In the genomic region with DNA sequence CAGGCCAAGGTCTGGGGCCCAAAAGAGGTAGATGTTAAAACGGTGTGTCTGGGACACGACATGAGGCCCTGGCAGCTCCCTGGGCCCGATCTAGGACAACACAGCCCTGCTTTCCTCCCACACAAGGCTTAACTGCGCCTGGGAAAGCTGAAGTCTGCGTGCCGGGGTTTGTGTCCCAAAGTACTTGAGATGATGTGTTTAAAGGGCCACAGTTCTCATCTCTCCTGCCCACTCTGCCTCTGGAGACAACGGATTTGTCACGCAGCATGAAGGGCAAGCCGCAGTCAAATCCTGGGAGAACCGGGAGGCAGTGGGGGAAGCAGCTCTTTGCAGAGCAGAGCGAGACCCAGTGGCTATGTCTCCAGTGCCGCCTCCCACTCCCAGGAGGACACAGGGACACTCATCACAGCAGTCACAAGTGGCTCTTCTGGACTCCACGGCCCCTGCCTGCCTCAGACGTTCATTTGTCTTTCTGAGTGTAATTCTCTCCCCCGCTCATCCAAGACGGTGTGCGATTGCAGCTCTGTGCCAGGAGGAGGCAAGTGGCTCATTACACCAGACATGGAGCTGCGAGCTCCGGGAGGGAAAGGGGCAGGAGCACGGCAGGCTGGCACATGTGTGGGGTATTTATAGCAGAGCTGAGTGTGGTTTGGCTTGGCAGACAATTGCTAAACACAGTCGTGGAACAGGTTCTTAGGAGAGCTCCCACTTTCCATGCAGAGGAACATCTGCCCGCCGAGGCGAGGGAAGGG, we compare ENCODE assay signal across 8 cellular contexts. TPM values are rescaled to one million over a fixed set of nuclear protein-coding genes. Genes with fewer than 3 reads are reported as not detected.
DNase-seq lines count a peak whose midpoint lies in the region; ATAC-seq and TF ChIP-seq lines count a peak whose summit lies in the region.

No MANE protein-coding gene starts in this region.

- H3K4me1 Mint-ChIP-seq in neural crest cell = peaks cover 4% of the 10 kb centered on the region

- H3K4me3 Mint-ChIP-seq in neural crest cell = no peak overlapping the region

- H3K27me3 ChIP-seq in colonic mucosa = no peaks in the 10 kb centered on the region

- intact Hi-C loops in colonic mucosa (cut with DNase I) = no loop called here

- H3K9me3 Mint-ChIP-seq in neural crest cell = no peaks in the 10 kb centered on the region

- no peaks in the 10 kb centered on the region for H3K36me3 ChIP-seq in colonic mucosa

- peak overlapping the region in 1 of 2 donors; percentile 15 for H3K9ac ChIP-seq in colonic mucosa (ENCODE audit: low read depth in 2 of 2, low read length in 2 of 2)

- H3K9me3 ChIP-seq in colonic mucosa = no peaks in the 10 kb centered on the region

- ATAC-seq in HG03342 (IDR thresholded peaks at IDR 0.05; ENCODE audit: unreplicated experiment) (no peak), GM18520 (IDR thresholded peaks at IDR 0.05; ENCODE audit: unreplicated experiment) (no peak)

- no peak overlapping the region for H3K27ac Mint-ChIP-seq in neural crest cell (ENCODE audit: unreplicated experiment)

- TF ChIP-seq CTCF in neural crest cell (conservative IDR thresholded peaks at IDR 0.05) = peak; percentile 15
- no peak for TF ChIP-seq CTCF in colonic mucosa (IDR thresholded peaks at IDR 0.05)

- H3K4me3 ChIP-seq in colonic mucosa = no peak overlapping the region

- H3K36me3 Mint-ChIP-seq in neural crest cell (ENCODE audit: low read depth) = no peaks in the 10 kb centered on the region

- H3K27ac ChIP-seq in colonic mucosa = no peak overlapping the region

- no peaks in the 10 kb centered on the region for H3K27me3 Mint-ChIP-seq in neural crest cell (ENCODE audit: low read depth)

- DNase-seq in AG20443 (ENCODE audit: low spot score) (peak; percentile 66), NCI-H2171 (lab: John Stamatoyannopoulos, UW) (peak; percentile 81), dedifferentiated amniotic fluid mesenchymal stem cell (ENCODE audit: extremely low spot score) (peak; percentile 21), neural crest cell (ENCODE audit: low read depth, low spot score) (no peak), colonic mucosa (no peak)
- no peak for DNase-seq in activated naive CD4-positive, alpha-beta T cell treated with Interleukin-2 at 50 U/mL for 16 hours

- no peaks in the 10 kb centered on the region for H3K4me1 ChIP-seq in colonic mucosa

RNA-seq across cellular contexts. Expression of a gene that starts 57.7 kb away (rescaled TPM):
- total RNA-seq in neural crest cell = 102 and 103 TPM in 2 replicates
- 10 to 100 TPM; 13.0 to 17.2 TPM for total RNA-seq in colonic mucosa

RNA-seq across cellular contexts. Expression of a gene that starts 58.8 kb away (rescaled TPM):
- 0.27 and 0.77 TPM in 2 replicates for total RNA-seq in neural crest cell
- under 1 TPM in 1 of 2 donors, not detected in 1; 0.84 TPM for total RNA-seq in colonic mucosa

Comparison
In these comparisons a context has a peak if more than half of its experiments do, and no peak if none do; other contexts are left out.
1. DNase-seq: peak in AG20443 (single experiment), NCI-H2171 (single experiment) and dedifferentiated amniotic fluid mesenchymal stem cell (single experiment); none in neural crest cell (single experiment), colonic mucosa (single experiment) and activated naive CD4-positive, alpha-beta T cell treated with Interleukin-2 at 50 U/mL for 16 hours (single experiment).